In genomic region chr10:123926401-123927264, GRCh38 we compare ENCODE assay signal across 12 cellular contexts. TPM values are rescaled to one million over a fixed set of nuclear protein-coding genes. Genes with fewer than 3 reads are reported as not detected.
DNase-seq lines count a peak whose midpoint lies in the region; FAIRE-seq and TF ChIP-seq lines count a peak whose summit lies in the region.
"Had no signal": no experiment of that assay in that cellular context is flagged by ENCODE, and none has a peak within 500 bp of the region (broad histone marks: within the 10 kb centered on the region; RNA-seq: fewer than 3 reads in every experiment).

No MANE protein-coding gene starts in this region.

- no peak overlapping the region for H3K9ac ChIP-seq in BLaER1
- H3K9ac ChIP-seq: neural progenitor cell had no signal

- peaks cover 26% of the 10 kb centered on the region for H3K9me3 ChIP-seq in BLaER1

- no peak for TF ChIP-seq POLR2A in GM12892 (IDR thresholded peaks at IDR 0.05; ENCODE audit: low read depth, low read length)

- no peaks in the 10 kb centered on the region for H3K36me3 ChIP-seq in BLaER1
- H3K36me3 ChIP-seq: neural progenitor cell had no signal

- peak; percentile 54 for FAIRE-seq in GM12892 (lab: Jason Lieb, UNC)
- FAIRE-seq: G401.6 had no signal

- no peaks in the 10 kb centered on the region for H4K20me1 ChIP-seq in BLaER1

- H3K27me3 ChIP-seq in BLaER1: no peaks in the 10 kb centered on the region
- H3K27me3 ChIP-seq: neural progenitor cell had no signal

- no peak overlapping the region for H3K27ac ChIP-seq in BLaER1
- H3K27ac ChIP-seq: neural progenitor cell, SK-N-MC had no signal

- peaks cover 26% of the 10 kb centered on the region for H3K4me1 ChIP-seq in BLaER1

- peak overlapping the region; percentile 46 for H3K4me2 ChIP-seq in BLaER1
- H3K4me2 ChIP-seq: neural progenitor cell had no signal

- DNase-seq in GM12892 (ENCODE audit: insufficient read length): no peak
- DNase-seq in HK-2 (ENCODE audit: unreplicated experiment): peak; percentile 28
- peak; percentile 45 for DNase-seq in fibroblast of gingiva (ENCODE audit: low read depth)
- no peak for DNase-seq in NCI-H2029 treated with DMSO at 0.1 percent for 48 hours (lab: John Stamatoyannopoulos, UW)
- no peak for DNase-seq in NCI-H1092 (lab: John Stamatoyannopoulos, UW)
- no peak for DNase-seq in GOT3 (lab: John Stamatoyannopoulos, UW)
- DNase-seq in ureter (ENCODE audit: low spot score): no peak
- DNase-seq: dermis blood vessel endothelial cell had no signal

- no peak overlapping the region for H3K4me3 ChIP-seq in BLaER1
- H3K4me3 ChIP-seq: neural progenitor cell, SK-N-MC had no signal

RNA-seq across cellular contexts. Expression of gene CPXM2, which starts 35.0 kb away (rescaled TPM):
- polyA plus RNA-seq in GM12892 (2012; ENCODE audit: missing spikeins): 0.17 TPM
- total RNA-seq in ureter: 23.6 TPM

Comparison
In these comparisons a context has a peak if more than half of its experiments do, and no peak if none do; other contexts are left out.
1. DNase-seq: peak in HK-2 (single experiment) and fibroblast of gingiva (single experiment); none in GM12892 (single experiment), NCI-H2029 treated with DMSO at 0.1 percent for 48 hours (single experiment), NCI-H1092 (single experiment), GOT3 (single experiment) and ureter (single experiment).